In the genomic region with DNA sequence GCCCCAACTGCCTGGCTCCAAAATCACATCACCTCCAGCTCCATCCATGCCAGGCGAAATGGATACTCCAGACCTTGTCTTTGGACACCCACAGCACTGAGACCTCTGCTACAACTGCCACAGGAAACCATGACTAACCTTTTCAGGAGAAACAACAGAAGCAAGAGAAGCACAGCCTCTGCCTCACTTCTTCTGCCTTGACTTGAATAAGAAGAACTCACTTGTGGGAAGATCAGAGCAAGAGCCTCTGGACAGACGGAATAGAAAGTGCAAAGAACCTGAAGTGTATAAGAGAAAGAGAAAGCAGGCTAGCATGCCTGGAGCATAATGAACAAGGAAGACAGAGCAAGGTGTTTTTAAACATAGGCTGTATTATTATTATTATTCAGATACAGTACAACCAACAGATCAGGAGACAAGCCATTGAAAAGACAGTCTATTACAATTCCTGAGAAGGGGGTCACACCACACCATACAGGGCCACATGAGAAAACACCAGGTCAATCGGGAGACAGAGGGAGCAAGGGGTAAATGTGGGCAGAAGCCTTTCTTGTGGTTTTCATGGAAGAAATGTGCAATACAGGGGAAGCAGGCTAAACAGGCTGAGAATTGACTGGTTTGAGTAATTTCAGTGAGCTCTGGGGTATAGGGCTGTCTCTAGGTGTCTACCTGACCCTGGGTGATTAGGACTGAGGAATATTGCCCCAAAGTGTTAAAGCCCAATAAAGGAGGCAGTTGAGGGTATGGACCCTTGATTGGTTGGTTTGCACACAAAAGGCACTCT, we compare ENCODE assay signal across 21 cellular contexts. TPM values are rescaled to one million over a fixed set of nuclear protein-coding genes. Genes with fewer than 3 reads are reported as not detected.
DNase-seq lines count a peak whose midpoint lies in the region; ATAC-seq and TF ChIP-seq lines count a peak whose summit lies in the region.
"Had no signal": no experiment of that assay in that cellular context is flagged by ENCODE, and none has a peak within 500 bp of the region (broad histone marks: within the 10 kb centered on the region; RNA-seq: fewer than 3 reads in every experiment).

No MANE protein-coding gene starts in this region.

- H2BK5ac ChIP-seq in mesendoderm (ENCODE audit: low read length), result no peak overlapping the region

- 75 to 80% methylated on average over 3 of the region's 3 CpGs for WGBS in sigmoid colon, 2 donors
- no CpG with 5 or more reads among the region's 3 CpGs for WGBS in mesendoderm (ENCODE audit: extremely low coverage, insufficient coverage, low lambda C conversion rate)

- no peak overlapping the region for H3K27ac ChIP-seq in sigmoid colon
- no peak overlapping the region for H3K27ac ChIP-seq in mesendoderm (ENCODE audit: low read depth, low read length)
- H3K27ac ChIP-seq: ascending aorta, right lobe of liver had no signal

- no peak overlapping the region for H2BK15ac ChIP-seq in mesendoderm (replicated peaks; ENCODE audit: low read depth)

- H3K9me3 ChIP-seq in sigmoid colon, result no peaks in the 10 kb centered on the region
- H3K9me3 ChIP-seq: ascending aorta, right lobe of liver had no signal

- no peak for TF ChIP-seq EP300 in sigmoid colon (IDR thresholded peaks at IDR 0.05)

- no peak for TF ChIP-seq POLR2A in sigmoid colon (IDR thresholded peaks at IDR 0.05)

- no peaks in the 10 kb centered on the region for H3K79me2 ChIP-seq in mesendoderm (ENCODE audit: control insufficient read depth, insufficient read depth, low read length)

- no peaks in the 10 kb centered on the region for H3K4me1 ChIP-seq in sigmoid colon
- no peaks in the 10 kb centered on the region for H3K4me1 ChIP-seq in mesendoderm (ENCODE audit: control insufficient read depth, low read depth, low read length)
- H3K4me1 ChIP-seq: ascending aorta, right lobe of liver had no signal

- no peak overlapping the region for H3K4me2 ChIP-seq in mesendoderm (ENCODE audit: low read length)

- H2BK120ac ChIP-seq in mesendoderm (ENCODE audit: low read depth, low read length), result no peak overlapping the region

- no peak overlapping the region for H3K4me3 ChIP-seq in choroid plexus epithelial cell (ENCODE audit: low read depth, low read length)
- H3K4me3 ChIP-seq in sigmoid colon, result no peak overlapping the region
- no peak overlapping the region for H3K4me3 ChIP-seq in mesendoderm (ENCODE audit: low read length)
- H3K4me3 ChIP-seq: ascending aorta; BLaER1 treated with 17β-estradiol and CSF1 and Interleukin-3, amounts not matched to agents 10 nM and 100 nM; right lobe of liver had no signal

- no peak overlapping the region for H2AK5ac ChIP-seq in mesendoderm (ENCODE audit: low read length)

- no peak overlapping the region for H3K4ac ChIP-seq in mesendoderm (ENCODE audit: low read depth, low read length)

- peak; percentile 46 to 62 for ATAC-seq in activated CD4-positive, CD25-positive, alpha-beta regulatory T cell treated with anti-CD3 and anti-CD28 coated beads, Interleukin-2, amount 50 U/mL, for 24 hours
- peak; percentile 56 for ATAC-seq in GM19395 (IDR thresholded peaks at IDR 0.05; ENCODE audit: unreplicated experiment)
- ATAC-seq: right lobe of liver had no signal

- H4K5ac ChIP-seq in mesendoderm (ENCODE audit: low read length), result no peak overlapping the region

- no peak overlapping the region for H4K8ac ChIP-seq in mesendoderm (ENCODE audit: low read depth, low read length)

- H3K27me3 ChIP-seq in sigmoid colon (no peaks in the 10 kb centered on the region), mesendoderm (ENCODE audit: insufficient read depth, low read length, poor library complexity) (no peaks in the 10 kb centered on the region)
- H3K27me3 ChIP-seq: ascending aorta; BLaER1 treated with 17β-estradiol and CSF1 and Interleukin-3, amounts not matched to agents 10 nM and 100 nM; right lobe of liver had no signal

- TF ChIP-seq CTCF in choroid plexus epithelial cell (conservative IDR thresholded peaks at IDR 0.05; ENCODE audit: low read depth, low read length) (no peak), sigmoid colon (IDR thresholded peaks at IDR 0.05) (no peak)

- no peak for DNase-seq in activated CD4-positive, CD25-positive, alpha-beta regulatory T cell (lab: John Stamatoyannopoulos, UW)
- DNase-seq in NOMO-1 treated with DMSO at 0.1 percent for 48 hours (lab: John Stamatoyannopoulos, UW; ENCODE audit: unreplicated experiment) (peak; percentile 60), choroid plexus epithelial cell (ENCODE audit: low read depth) (peak; percentile 5), mucosa of gallbladder (ENCODE audit: low spot score) (no peak), sigmoid colon (no peak), mesendoderm (no peak)
- DNase-seq: 8988T; activated B cell treated with CpG ODN at 0.5 μM for 24 hours; DMS79; HFFc6; hypothalamus; NCI-H1092 treated with DMSO at 0.1 percent for 48 hours; right lobe of liver; stimulated activated CD4-positive, alpha-beta T cell treated with anti-CD3 and anti-CD28 coated beads, Interleukin-4, amount 100 ng/mL, for 24 hours; trophoblast cell had no signal

- no peak overlapping the region for H3K9ac ChIP-seq in mesendoderm (ENCODE audit: low read length)
- H3K9ac ChIP-seq: BLaER1 treated with 17β-estradiol and CSF1 and Interleukin-3, amounts not matched to agents 10 nM and 100 nM had no signal

- no peak overlapping the region for H3K18ac ChIP-seq in mesendoderm (ENCODE audit: low read length)

- no peaks in the 10 kb centered on the region for H3K36me3 ChIP-seq in sigmoid colon
- H3K36me3 ChIP-seq in mesendoderm (ENCODE audit: control insufficient read depth, insufficient read depth, low read length), result no peaks in the 10 kb centered on the region
- H3K36me3 ChIP-seq: ascending aorta; BLaER1 treated with 17β-estradiol and CSF1 and Interleukin-3, amounts not matched to agents 10 nM and 100 nM; right lobe of liver had no signal

- no peaks in the 10 kb centered on the region for H3K79me1 ChIP-seq in mesendoderm (ENCODE audit: low read length)

- no peak overlapping the region for H3K23ac ChIP-seq in mesendoderm (ENCODE audit: low read length)

- intact Hi-C loops in sigmoid colon (cut with DNase I), result no loop called here

- no peak overlapping the region for H3K56ac ChIP-seq in mesendoderm (ENCODE audit: low read length)

RNA-seq across cellular contexts. Expression of a gene that starts 7.4 kb away (rescaled TPM):
- total RNA-seq in mucosa of gallbladder (not detected), sigmoid colon (not detected)
- polyA plus RNA-seq in sigmoid colon, result not detected
- polyA plus RNA-seq in mesendoderm (2013, experiment 1 of 2), result not detected
- not detected for polyA plus RNA-seq in mesendoderm (2013, experiment 2 of 2)
- total RNA-seq: activated B cell treated with CpG ODN at 0.5 μM for 24 hours, ascending aorta, fibroblast of villous mesenchyme, HFFc6, right lobe of liver had no signal
- polyA plus RNA-seq: IgD-negative memory B cell had no signal

RNA-seq across cellular contexts. Expression of a gene that starts 57.0 kb away (rescaled TPM):
- total RNA-seq in mucosa of gallbladder (not detected), sigmoid colon (not detected)
- not detected for polyA plus RNA-seq in sigmoid colon
- polyA plus RNA-seq in mesendoderm (2013, experiment 1 of 2), result not detected
- polyA plus RNA-seq in mesendoderm (2013, experiment 2 of 2), result not detected
- total RNA-seq: activated B cell treated with CpG ODN at 0.5 μM for 24 hours, ascending aorta, fibroblast of villous mesenchyme, HFFc6, right lobe of liver had no signal
- polyA plus RNA-seq: IgD-negative memory B cell had no signal

Comparison
In these comparisons a context has a peak if more than half of its experiments do, and no peak if none do; other contexts are left out.
1. DNase-seq: peak in NOMO-1 treated with DMSO at 0.1 percent for 48 hours (single experiment) and choroid plexus epithelial cell (single experiment); none in activated CD4-positive, CD25-positive, alpha-beta regulatory T cell (0 of 4), mucosa of gallbladder (single experiment), sigmoid colon (single experiment) and mesendoderm (single experiment).